In genomic region chr14:64914237-64914971, GRCh38 we compare ENCODE assay signal across 8 cellular contexts. TPM values are rescaled to one million over a fixed set of nuclear protein-coding genes. Genes with fewer than 3 reads are reported as not detected.
DNase-seq lines count a peak whose midpoint lies in the region; ATAC-seq and TF ChIP-seq lines count a peak whose summit lies in the region.

Gene CHURC1, plus strand, starts transcription at chr14:64914455. Its CDS starts 41 bp downstream, at chr14:64914496.

- no peak for TF ChIP-seq CTCF in AG10803 (conservative IDR thresholded peaks at IDR 0.05; ENCODE audit: low read length)

- DNase-seq in AG10803 (ENCODE audit: low read depth) (peak; percentile 98), NCI-H460 (ENCODE audit: extremely low read depth, low read depth) (peak; percentile 100), cerebellar nuclear complex (lab: John Stamatoyannopoulos, UW) (peak; percentile 85 to 98), islet precursor cell (peak; percentile 99)
- peak; percentile 94 for DNase-seq in activated CD4-positive, CD25-positive, alpha-beta regulatory T cell treated with anti-CD3 and anti-CD28 coated beads, Interleukin-2, amount 50 U/mL, for 72 hours
- DNase-seq in stimulated activated CD4-positive, alpha-beta T cell treated with anti-CD3 and anti-CD28 coated beads, Interleukin-12 subunit alpha, Interleukin-12 subunit beta, amount 100 ng/mL, for 48 hours (ENCODE audit: low read depth in 2 of 3, low spot score in 1 of 3) = peak; percentile 92 to 98 (median 96)

- ATAC-seq in GM19043 (IDR thresholded peaks at IDR 0.05; ENCODE audit: low read depth, unreplicated experiment) = peak; percentile 97
- ATAC-seq in HG03378 (IDR thresholded peaks at IDR 0.05; ENCODE audit: unreplicated experiment) = peak; percentile 92

- H3K4me3 ChIP-seq in AG10803 (ENCODE audit: low read length) = peak within 1 kb of the TSS; percentile 97

RNA-seq across cellular contexts. Expression of gene CHURC1, which starts in this region (rescaled TPM):
- 49.6 and 53.2 TPM in 2 replicates for total RNA-seq in NCI-H460 (2014; rRNA removed; shearing (Covaris generic))
- polyA plus RNA-seq in NCI-H460 (2014; cell fraction: nucleus; rRNA removed) = 16.8 and 21.9 TPM in 2 replicates

Comparison
In these comparisons a context has a peak if more than half of its experiments do, and no peak if none do; other contexts are left out.
1. Peak in every context shown above with its lines: DNase-seq, ATAC-seq and H3K4me3 ChIP-seq.